ENCODE assay signal across 8 cellular contexts in the genomic region with DNA sequence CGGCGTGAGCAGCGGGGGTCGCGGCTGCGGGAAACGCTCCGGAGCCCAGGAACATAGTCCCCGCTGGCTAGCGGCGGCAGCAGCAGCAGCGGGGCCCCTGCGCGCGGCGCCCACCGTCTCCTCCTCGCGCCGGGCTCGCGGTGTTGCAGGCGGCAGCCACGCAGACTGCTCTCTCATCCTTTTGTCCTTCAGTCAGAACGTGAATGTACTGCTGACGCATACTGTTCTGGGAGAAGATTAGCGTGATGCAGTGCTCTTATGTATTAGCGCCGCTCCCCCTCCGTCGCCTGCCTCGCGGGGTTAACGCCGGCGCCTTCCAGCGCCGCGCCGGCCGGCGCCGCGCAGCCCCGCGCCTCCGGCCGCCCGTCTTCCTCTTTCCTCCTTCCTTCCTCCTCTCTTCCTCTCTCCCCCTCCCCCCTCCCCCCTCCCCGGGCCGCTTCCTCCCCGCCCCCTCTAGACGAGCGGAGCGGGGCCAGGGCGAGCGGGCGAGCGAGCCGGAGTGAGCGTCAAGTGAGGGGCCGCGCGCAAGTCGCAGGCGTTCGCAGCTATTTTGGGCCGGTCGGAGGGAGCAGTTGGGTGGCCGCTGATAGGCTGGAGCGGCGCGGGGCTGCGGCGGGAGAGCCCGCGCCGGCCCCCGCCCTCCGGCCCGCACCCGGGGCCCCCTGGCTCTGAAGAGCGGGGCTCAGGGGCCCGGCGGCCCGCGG. TPM values are rescaled to one million over a fixed set of nuclear protein-coding genes. Genes with fewer than 3 reads are reported as not detected.
A peak's percentile ranks its signal among the peaks of the same experiment; 100 is the strongest.
DNase-seq lines count a peak whose midpoint lies in the region; ATAC-seq, FAIRE-seq and TF ChIP-seq lines count a peak whose summit lies in the region.

No MANE protein-coding gene starts in this region.

- peak overlapping the region; percentile 31 for H2AFZ ChIP-seq in neural progenitor cell (replicated peaks)

- peaks cover 64% of the 10 kb centered on the region for H4K20me1 ChIP-seq in neural progenitor cell (ENCODE audit: low read depth)

- no peaks in the 10 kb centered on the region for H3K9me3 Mint-ChIP-seq in activated T-helper 17 cell treated with anti-CD3 and anti-CD28 coated beads, Interleukin-2, amount 50 U/mL, for 72 hours
- H3K9me3 Mint-ChIP-seq in neural progenitor cell: peaks cover 3% of the 10 kb centered on the region

- H3K4me3 ChIP-seq in fibroblast of pulmonary artery (replicated peaks; ENCODE audit: low read depth, low read length) (peak overlapping the region; percentile 40), neural progenitor cell (peak overlapping the region; percentile 83), subcutaneous abdominal adipose tissue (ENCODE audit: low read depth in 1 of 5, low read length in 5 of 5) (peak overlapping the region; percentile 44 to 75 (median 60))

- H3K79me2 ChIP-seq in neural progenitor cell (ENCODE audit: low read depth): peaks cover 37% of the 10 kb centered on the region

- TF ChIP-seq CTCF in fibroblast of pulmonary artery (IDR thresholded peaks at IDR 0.05; ENCODE audit: low read length, missing control alignments): peak; percentile 10
- TF ChIP-seq CTCF in neural progenitor cell (IDR thresholded peaks at IDR 0.05): peak; percentile 33

- H3F3A ChIP-seq in neural progenitor cell (ENCODE audit: low read depth): peaks cover 29% of the 10 kb centered on the region

- H3K4me1 Mint-ChIP-seq in activated T-helper 17 cell treated with anti-CD3 and anti-CD28 coated beads, Interleukin-2, amount 50 U/mL, for 72 hours: peaks cover 19% of the 10 kb centered on the region
- H3K4me1 Mint-ChIP-seq in neural progenitor cell: peaks cover 45% of the 10 kb centered on the region

- H3K27ac Mint-ChIP-seq in activated T-helper 17 cell treated with anti-CD3 and anti-CD28 coated beads, Interleukin-2, amount 50 U/mL, for 72 hours: peak overlapping the region; percentile 61
- H3K27ac Mint-ChIP-seq in neural progenitor cell: peak overlapping the region; percentile 97

- FAIRE-seq in GM18507 (lab: Jason Lieb, UNC): no peak

- H3K36me3 ChIP-seq in neural progenitor cell (peaks cover 3% of the 10 kb centered on the region), subcutaneous abdominal adipose tissue (ENCODE audit: control insufficient read depth in 5 of 5, insufficient read depth in 5 of 5, low read length in 5 of 5) (peaks cover 0 to 8% (median 6%) of the 10 kb centered on the region in 5 donors)

- H3K4me1 ChIP-seq in neural progenitor cell (peaks cover 33% of the 10 kb centered on the region), subcutaneous abdominal adipose tissue (ENCODE audit: control insufficient read depth in 5 of 5, insufficient read depth in 5 of 5, low read length in 5 of 5) (peaks cover 1 to 38% (median 17%) of the 10 kb centered on the region in 5 donors)

- H3K9me3 ChIP-seq in neural progenitor cell (ENCODE audit: low read depth) (no peaks in the 10 kb centered on the region), subcutaneous abdominal adipose tissue (ENCODE audit: control insufficient read depth in 5 of 5, low read length in 5 of 5) (no peaks in the 10 kb centered on the region)

- peak; percentile 69 for ATAC-seq in HG02884 (IDR thresholded peaks at IDR 0.05; ENCODE audit: unreplicated experiment)
- peak; percentile 95 for ATAC-seq in activated T-helper 17 cell treated with anti-CD3 and anti-CD28 coated beads, Interleukin-2, amount 50 U/mL, for 72 hours (replicated peaks)

- peak overlapping the region; percentile 55 for H3K9ac ChIP-seq in neural progenitor cell
- no peak overlapping the region for H3K9ac ChIP-seq in subcutaneous abdominal adipose tissue (ENCODE audit: low read length in 5 of 5)

- H3K27me3 Mint-ChIP-seq in activated T-helper 17 cell treated with anti-CD3 and anti-CD28 coated beads, Interleukin-2, amount 50 U/mL, for 72 hours: no peaks in the 10 kb centered on the region
- peaks cover 11% of the 10 kb centered on the region for H3K27me3 Mint-ChIP-seq in neural progenitor cell (ENCODE audit: insufficient read depth, low read depth)

- H3K4me3 Mint-ChIP-seq in activated T-helper 17 cell treated with anti-CD3 and anti-CD28 coated beads, Interleukin-2, amount 50 U/mL, for 72 hours: peak overlapping the region; percentile 74
- H3K4me3 Mint-ChIP-seq in neural progenitor cell: peak overlapping the region; percentile 95

- H3K4me2 ChIP-seq in neural progenitor cell: peak overlapping the region; percentile 90

- H3K36me3 Mint-ChIP-seq in activated T-helper 17 cell treated with anti-CD3 and anti-CD28 coated beads, Interleukin-2, amount 50 U/mL, for 72 hours (ENCODE audit: low read depth): peaks cover 25% of the 10 kb centered on the region
- peaks cover 14% of the 10 kb centered on the region for H3K36me3 Mint-ChIP-seq in neural progenitor cell

- peaks cover 17% of the 10 kb centered on the region for H3K27me3 ChIP-seq in neural progenitor cell
- no peaks in the 10 kb centered on the region for H3K27me3 ChIP-seq in subcutaneous abdominal adipose tissue (ENCODE audit: control insufficient read depth in 5 of 5, insufficient read depth in 4 of 5, low read length in 5 of 5)

- H3K27ac ChIP-seq in neural progenitor cell (peak overlapping the region; percentile 77), subcutaneous abdominal adipose tissue (ENCODE audit: low read depth, low read length) (no peak overlapping the region)

- peak; percentile 32 for DNase-seq in GM18507 (ENCODE audit: extremely low spot score, insufficient read length, low read depth)
- peak; percentile 43 for DNase-seq in NCI-H748 treated with DMSO at 0.1 percent for 48 hours (lab: John Stamatoyannopoulos, UW)
- peak; percentile 92 for DNase-seq in fibroblast of pulmonary artery (ENCODE audit: low read depth)
- peak; percentile 90 for DNase-seq in neural progenitor cell (ENCODE audit: low spot score)
- no peak for DNase-seq in SHP77 treated with DMSO at 0.1 percent for 48 hours (lab: John Stamatoyannopoulos, UW)

RNA-seq across cellular contexts. Expression of a gene that starts 0.8 kb away (rescaled TPM):
- under 1 TPM in 1 of 2 donors, not detected in 1; 0.13 TPM for total RNA-seq in activated T-helper 17 cell treated with anti-CD3 and anti-CD28 coated beads, Interleukin-2, amount 50 U/mL, for 72 hours
- total RNA-seq in neural progenitor cell (ENCODE audit: low replicate concordance): 19.8 and 26.9 TPM in 2 replicates

Comparison
In these comparisons a context has a peak if more than half of its experiments do, and no peak if none do; other contexts are left out.
1. RNA of a gene that starts 0.8 kb away (total RNA-seq): 19.8 to 26.9 TPM in neural progenitor cell; 0.13 TPM in activated T-helper 17 cell treated with anti-CD3 and anti-CD28 coated beads, Interleukin-2, amount 50 U/mL, for 72 hours; every median in the first group is over 10 times any median in the second.
2. Peak in every context shown above with its lines, with median percentiles within 50 percentile points of each other: H3K4me3 ChIP-seq.